In genomic region chr5:112917453-112918005, GRCh38 we compare ENCODE assay signal across 11 cellular contexts. TPM values are rescaled to one million over a fixed set of nuclear protein-coding genes. Genes with fewer than 3 reads are reported as not detected.
DNase-seq lines count a peak whose midpoint lies in the region; TF ChIP-seq lines count a peak whose summit lies in the region.
"Had no signal": no experiment of that assay in that cellular context is flagged by ENCODE, and none has a peak within 500 bp of the region (broad histone marks: within the 10 kb centered on the region; RNA-seq: fewer than 3 reads in every experiment).

No MANE protein-coding gene starts in this region.

- no peak for TF ChIP-seq POLR2A in stomach (IDR thresholded peaks at IDR 0.05)
- TF ChIP-seq POLR2A in ovary (IDR thresholded peaks at IDR 0.05) = no peak

- no peak overlapping the region for H3K27ac Mint-ChIP-seq in endothelial cell (ENCODE audit: unreplicated experiment)

- WGBS in stomach, 5 donors = 82 to 95% (median 90%) methylated on average over 2 of the region's 2 CpGs
- WGBS in ovary, 3 donors = 82 to 94% (median 93%) methylated on average over 2 of the region's 2 CpGs

- POLR2A ChIA-PET in AG04449 (lab: Yijun Ruan, JAX) = no interaction called here

- H3K27me3 ChIP-seq in stomach (no peaks in the 10 kb centered on the region), dorsolateral prefrontal cortex (no peaks in the 10 kb centered on the region), ovary (no peaks in the 10 kb centered on the region)

- TF ChIP-seq EP300 in stomach (IDR thresholded peaks at IDR 0.05) (no peak), ovary (IDR thresholded peaks at IDR 0.05) (no peak)

- H3K36me3 Mint-ChIP-seq in endothelial cell (ENCODE audit: low read depth, unreplicated experiment) = peaks cover 39% of the 10 kb centered on the region

- CTCF ChIA-PET in AG04449 (lab: Yijun Ruan, JAX) = no interaction called here

- H3K4me1 Mint-ChIP-seq in endothelial cell (ENCODE audit: unreplicated experiment) = peaks cover 20% of the 10 kb centered on the region

- H3K4me1 ChIP-seq in stomach (peaks cover 50 to 87% (median 68%) of the 10 kb centered on the region in 4 donors), ovary (ENCODE audit: insufficient read depth) (peaks cover 10% of the 10 kb centered on the region)

- H3K9me3 Mint-ChIP-seq in endothelial cell (ENCODE audit: unreplicated experiment) = no peaks in the 10 kb centered on the region

- H3K36me3 ChIP-seq in stomach (peaks cover 11 to 57% (median 46%) of the 10 kb centered on the region in 4 donors), ovary (no peaks in the 10 kb centered on the region)

- H3K9me3 ChIP-seq in stomach = no peaks in the 10 kb centered on the region
- H3K9me3 ChIP-seq in ovary = no peaks in the 10 kb centered on the region

- H3K27ac ChIP-seq in stomach (no peak overlapping the region), dorsolateral prefrontal cortex (peak overlapping the region in 1 of 59 donors; percentile 27), ovary (no peak overlapping the region)

- H3K4me3 Mint-ChIP-seq in endothelial cell (ENCODE audit: unreplicated experiment) = no peak overlapping the region

- no peak overlapping the region for H3K4me3 ChIP-seq in AG04449 (ENCODE audit: low read depth, low read length)
- H3K4me3 ChIP-seq in stomach = no peak overlapping the region
- H3K4me3 ChIP-seq in dorsolateral prefrontal cortex = peak overlapping the region in 4 of 59 donors; percentile 1 to 21 (median 10)
- H3K4me3 ChIP-seq in ovary = no peak overlapping the region

- intact Hi-C loops in stomach (cut with DNase I; ENCODE audit: low total_unique reads) (no loop called here), dorsolateral prefrontal cortex (cut with DNase I) (no loop called here), ovary (cut with DNase I) (loop anchor here in 1 of 4 donors (10.0 kb wide), 1 partner anchor 57 kb away; the partner anchor contains the start of gene DCP2)

- TF ChIP-seq CTCF in AG04449 (IDR thresholded peaks at IDR 0.05; ENCODE audit: insufficient read depth, low read length, missing control alignments) (peak; percentile 10), endothelial cell (IDR thresholded peaks at IDR 0.05; ENCODE audit: unreplicated experiment) (no peak), stomach (IDR thresholded peaks at IDR 0.05) (no peak), dorsolateral prefrontal cortex (IDR thresholded peaks at IDR 0.05 in 54 of 56, conservative IDR thresholded peaks at IDR 0.05 in 2 of 56; ENCODE audit: low read depth in 1 of 56, partially characterized antibody in 56 of 56) (no peak), ovary (IDR thresholded peaks at IDR 0.05) (no peak)

- H3K27me3 Mint-ChIP-seq in endothelial cell (ENCODE audit: unreplicated experiment) = peaks cover 9% of the 10 kb centered on the region

- DNase-seq in AG04449 (ENCODE audit: low read depth, low spot score) (peak; percentile 37), ELR (ENCODE audit: low read depth) (peak; percentile 45), OCI-M1 (lab: John Stamatoyannopoulos, UW) (peak; percentile 61), endothelial cell (ENCODE audit: low spot score) (peak; percentile 10), stomach (no peak), dorsolateral prefrontal cortex (no peak), ovary (no peak), NCI-H524 treated with DMSO at 0.1 percent for 48 hours (lab: John Stamatoyannopoulos, UW) (no peak)
- DNase-seq: activated CD4-positive, CD25-positive, alpha-beta regulatory T cell; cortex of kidney; NCI-H146 had no signal

RNA-seq across cellular contexts. Expression of gene REEP5, which starts 4.5 kb away (rescaled TPM):
- total RNA-seq in endothelial cell (ENCODE audit: unreplicated experiment) = 62.7 TPM
- 100 to 1,000 TPM in 1 of 5 donors, 10 to 100 TPM in 4; 18.8 to 102 (median 65.9) TPM for total RNA-seq in stomach
- 10 to 100 TPM; 24.7 to 45.0 (median 35.7) TPM for polyA plus RNA-seq in stomach
- total RNA-seq in dorsolateral prefrontal cortex = 100 to 1,000 TPM in 119 of 120 experiments, 10 to 100 TPM in 1; 87.5 to 287 (median 217) TPM
- total RNA-seq in ovary = 10 to 100 TPM; 55.1 to 73.8 (median 67.6) TPM
- polyA plus RNA-seq in ovary = 10 to 100 TPM; 50.2 to 90.4 TPM

RNA-seq across cellular contexts. Expression of gene SRP19, which starts 56.4 kb away (rescaled TPM):
- total RNA-seq in endothelial cell (ENCODE audit: unreplicated experiment) (42.7 TPM), stomach (10 to 100 TPM in 2 of 5 donors, 1 to 10 TPM in 3; 3.2 to 64.8 (median 6.4) TPM), dorsolateral prefrontal cortex (10 to 100 TPM; 17.9 to 55.3 (median 37.1) TPM), ovary (10 to 100 TPM; 25.2 to 36.9 (median 26.6) TPM)
- polyA plus RNA-seq in stomach (10 to 100 TPM; 62.5 to 99.3 (median 75.8) TPM), ovary (10 to 100 TPM; 38.1 to 65.9 TPM)

RNA-seq across cellular contexts. Expression of gene DCP2, which starts 59.1 kb away (rescaled TPM):
- total RNA-seq in endothelial cell (ENCODE audit: unreplicated experiment) (75.6 TPM), stomach (10 to 100 TPM in 3 of 5 donors, 1 to 10 TPM in 2; 5.5 to 61.3 (median 26.8) TPM), dorsolateral prefrontal cortex (10 to 100 TPM; 38.5 to 94.6 (median 64.7) TPM), ovary (10 to 100 TPM; 16.4 to 58.7 (median 41.7) TPM)
- polyA plus RNA-seq in stomach (1 to 10 TPM; 5.3 to 7.9 (median 6.2) TPM), ovary (10 to 100 TPM; 12.4 to 13.7 TPM)

Comparison
In these comparisons a context has a peak if more than half of its experiments do, and no peak if none do; other contexts are left out.
1. DNase-seq: peak in AG04449 (single experiment), ELR (single experiment), OCI-M1 (single experiment) and endothelial cell (single experiment); none in stomach (single experiment), dorsolateral prefrontal cortex (0 of 10), ovary (0 of 5) and NCI-H524 treated with DMSO at 0.1 percent for 48 hours (single experiment).